8 cellular contexts compared by ENCODE assay signal in the genomic region with DNA sequence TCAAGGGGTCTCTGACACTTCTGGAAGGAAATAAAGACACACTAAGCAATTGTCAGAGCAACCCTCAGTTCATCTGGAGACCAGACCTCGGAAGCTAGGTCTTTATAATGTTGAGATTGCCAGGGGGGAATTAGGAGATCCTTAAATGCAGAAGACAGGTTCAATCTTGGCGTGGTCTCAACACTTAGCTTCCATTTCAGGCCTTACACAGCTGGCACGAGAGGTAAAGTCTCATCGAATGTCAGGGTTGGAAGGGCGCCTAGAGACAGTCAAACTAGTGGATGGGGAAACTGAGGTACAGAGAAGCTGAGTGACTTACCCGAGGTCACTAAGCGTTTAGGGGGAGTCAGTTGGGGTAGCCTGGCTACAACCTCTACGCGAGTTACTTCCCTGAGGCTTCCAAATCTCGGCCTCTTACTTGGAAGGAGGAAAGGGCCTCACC. TPM values are rescaled to one million over a fixed set of nuclear protein-coding genes. Genes with fewer than 3 reads are reported as not detected.
DNase-seq lines count a peak whose midpoint lies in the region; ATAC-seq and TF ChIP-seq lines count a peak whose summit lies in the region.

No MANE protein-coding gene starts in this region.

- in situ Hi-C loops in astrocyte of the cerebellum (cut with HindIII; ENCODE audit: low sequenced_read_pairs) = no loop called here

- H3K36me3 ChIP-seq in heart right ventricle (no peaks in the 10 kb centered on the region), uterus (no peaks in the 10 kb centered on the region)

- TF ChIP-seq CTCF in heart right ventricle (IDR thresholded peaks at IDR 0.05) (no peak), astrocyte of the cerebellum (IDR thresholded peaks at IDR 0.05; ENCODE audit: low read depth, low read length, missing control alignments) (no peak), uterus (IDR thresholded peaks at IDR 0.05) (no peak)

- peak overlapping the region; percentile 87 for H3K27ac Mint-ChIP-seq in memory B cell

- H3K27me3 Mint-ChIP-seq in memory B cell = no peaks in the 10 kb centered on the region

- H3K9me3 ChIP-seq in heart right ventricle (no peaks in the 10 kb centered on the region), uterus (no peaks in the 10 kb centered on the region)

- H3K4me3 ChIP-seq in heart right ventricle (peak overlapping the region; percentile 23 to 72 (median 62)), astrocyte of the cerebellum (ENCODE audit: low read depth, low read length) (peak overlapping the region; percentile 56), uterus (peak overlapping the region; percentile 36 to 83)

- H3K36me3 Mint-ChIP-seq in memory B cell = peaks cover 1% of the 10 kb centered on the region

- ATAC-seq in heart right ventricle (no peak), left ventricle myocardium superior (no peak), memory B cell (ENCODE audit: low read depth) (no peak), GM18517 (IDR thresholded peaks at IDR 0.05; ENCODE audit: unreplicated experiment) (no peak)

- peaks cover 25% of the 10 kb centered on the region for H3K4me1 Mint-ChIP-seq in memory B cell

- WGBS in heart right ventricle, 2 donors = 38% methylated on average over 10 of the region's 10 CpGs

- DNase-seq in heart right ventricle (no peak), left ventricle myocardium superior (no peak), astrocyte of the cerebellum (ENCODE audit: low read depth) (no peak), memory B cell (ENCODE audit: low spot score in 2 of 2) (no peak), uterus (no peak), HK-2 (ENCODE audit: unreplicated experiment) (no peak), NCI-H345 (lab: John Stamatoyannopoulos, UW) (no peak)

- intact Hi-C loops in heart right ventricle (cut with DNase I) (no loop called here), left ventricle myocardium superior (cut with micrococcal nuclease) (no loop called here), uterus (cut with DNase I; ENCODE audit: low total_unique reads) (no loop called here)

- H3K4me1 ChIP-seq in heart right ventricle (peaks cover 3 to 21% (median 14%) of the 10 kb centered on the region in 9 donors), uterus (no peaks in the 10 kb centered on the region)

- H3K4me3 Mint-ChIP-seq in memory B cell = peak overlapping the region; percentile 91

- TF ChIP-seq POLR2A in uterus (IDR thresholded peaks at IDR 0.05) = no peak

- H3K27me3 ChIP-seq in heart right ventricle = no peaks in the 10 kb centered on the region
- H3K27me3 ChIP-seq in uterus = no peaks in the 10 kb centered on the region

- peak overlapping the region in 2 of 10 donors; percentile 34 to 67 for H3K27ac ChIP-seq in heart right ventricle
- H3K27ac ChIP-seq in uterus = peak overlapping the region; percentile 72 to 80

- no peaks in the 10 kb centered on the region for H3K9me3 Mint-ChIP-seq in memory B cell

RNA-seq across cellular contexts. Expression of gene EPB41, which starts 0.6 kb away (rescaled TPM):
- total RNA-seq in heart right ventricle = 10 to 100 TPM; 14.7 to 36.8 (median 24.7) TPM
- 1 to 10 TPM; 4.1 to 8.9 TPM for polyA plus RNA-seq in heart right ventricle
- total RNA-seq in left ventricle myocardium superior = 24.9 TPM
- total RNA-seq in uterus = 1,000 to 10,000 TPM in 1 of 4 donors, 10 to 100 TPM in 3; 16.2 to 1,146 (median 45.4) TPM
